32 cellular contexts compared by ENCODE assay signal in genomic region chr1:191585095-191585494, GRCh38.
"Had no signal": no experiment of that assay in that cellular context is flagged by ENCODE, and none has a peak within 500 bp of the region (broad histone marks: within the 10 kb centered on the region; RNA-seq: fewer than 3 reads in every experiment).

No MANE protein-coding gene starts in this region.

- DNase-seq: activated CD4-positive, alpha-beta memory T cell treated with anti-CD3 and anti-CD28 coated beads for 36 hours; activated CD4-positive, alpha-beta T cell treated with anti-CD3 and anti-CD28 coated beads for 36 hours; activated CD4-positive, alpha-beta T cell treated with anti-CD3 and anti-CD28 coated beads, Interleukin-2, amount 10 ng/mL, durations not matched to agents 24 days and 14 days; activated CD4-positive, CD25-positive, alpha-beta regulatory T cell; activated CD4-positive, CD25-positive, alpha-beta regulatory T cell treated with anti-CD3 and anti-CD28 coated beads, Interleukin-2, amount 50 U/mL, for 72 hours; activated CD8-positive, alpha-beta memory T cell treated with anti-CD3 and anti-CD28 coated beads, Interleukin-2, amount 10 ng/mL, durations not matched to agents 7 days and 5 days; activated CD8-positive, alpha-beta memory T cell treated with anti-CD3 and anti-CD28 coated beads, Interleukin-2, amount 50 U/mL, for 4 hours; activated CD8-positive, alpha-beta T cell treated with anti-CD3 and anti-CD28 coated beads, Interleukin-2, amount 10 ng/mL, durations not matched to agents 7 days and 5 days; activated effector memory CD4-positive, alpha-beta T cell treated with anti-CD3 and anti-CD28 coated beads, Interleukin-2, amount 50 U/mL, for 16 hours; activated naive CD4-positive, alpha-beta T cell treated with anti-CD3 and anti-CD28 coated beads for 36 hours; activated naive CD8-positive, alpha-beta T cell treated with anti-CD3 and anti-CD28 coated beads for 36 hours; activated naive CD8-positive, alpha-beta T cell treated with anti-CD3 and anti-CD28 coated beads, Interleukin-2, amount 50 U/mL, for 24 hours; activated T-cell treated with anti-CD3 and anti-CD28 coated beads, Interleukin-2, amount 50 U/mL, for 1 hour; activated T-cell treated with anti-CD3 and anti-CD28 coated beads, Interleukin-2, amount 50 U/mL, for 48 hours; adrenal gland; amygdala; aorta; body of pancreas; caudate nucleus; cortex of kidney; dermis blood vessel endothelial cell; effector CD4-positive, alpha-beta T cell; effector memory CD8-positive, alpha-beta T cell; esophagus squamous epithelium; foreskin melanocyte; heart right ventricle had no signal

- H2AFZ ChIP-seq: hepatocyte had no signal

- H3K4me2 ChIP-seq: hepatocyte had no signal

- H3K9me3 ChIP-seq: adrenal gland, body of pancreas, esophagus squamous epithelium, gastroesophageal sphincter had no signal

- H3K4me1 ChIP-seq: adrenal gland, body of pancreas, esophagus squamous epithelium, gastroesophageal sphincter, heart right ventricle had no signal

- H3K27ac ChIP-seq: adrenal gland, body of pancreas, epithelial cell of prostate, esophagus squamous epithelium, gastroesophageal sphincter, heart right ventricle, hepatocyte had no signal

- FAIRE-seq: colon, endometrium, endothelial cell of umbilical vein had no signal

- H3K36me3 ChIP-seq: adrenal gland, esophagus squamous epithelium, gastroesophageal sphincter, heart right ventricle had no signal

- ATAC-seq: activated CD4-positive, alpha-beta T cell treated with anti-CD3 and anti-CD28 coated beads for 36 hours; activated CD8-positive, alpha-beta memory T cell treated with anti-CD3 and anti-CD28 coated beads, Interleukin-2, amount 10 ng/mL, durations not matched to agents 7 days and 5 days; activated CD8-positive, alpha-beta T cell treated with anti-CD3 and anti-CD28 coated beads, Interleukin-2, amount 10 ng/mL, durations not matched to agents 7 days and 5 days; activated naive CD8-positive, alpha-beta T cell treated with anti-CD3 and anti-CD28 coated beads, Interleukin-2, amount 50 U/mL, for 24 hours; body of pancreas; effector memory CD8-positive, alpha-beta T cell; gastroesophageal sphincter; heart right ventricle had no signal

- H3K27me3 ChIP-seq: adrenal gland, body of pancreas, esophagus squamous epithelium, gastroesophageal sphincter, heart right ventricle, hepatocyte had no signal

- H3K79me2 ChIP-seq: hepatocyte had no signal

- H3K4me3 ChIP-seq: adrenal gland, body of pancreas, esophagus squamous epithelium, gastroesophageal sphincter, heart right ventricle, hepatocyte had no signal
